1 cellular context compared by ENCODE assay signal in the genomic region with DNA sequence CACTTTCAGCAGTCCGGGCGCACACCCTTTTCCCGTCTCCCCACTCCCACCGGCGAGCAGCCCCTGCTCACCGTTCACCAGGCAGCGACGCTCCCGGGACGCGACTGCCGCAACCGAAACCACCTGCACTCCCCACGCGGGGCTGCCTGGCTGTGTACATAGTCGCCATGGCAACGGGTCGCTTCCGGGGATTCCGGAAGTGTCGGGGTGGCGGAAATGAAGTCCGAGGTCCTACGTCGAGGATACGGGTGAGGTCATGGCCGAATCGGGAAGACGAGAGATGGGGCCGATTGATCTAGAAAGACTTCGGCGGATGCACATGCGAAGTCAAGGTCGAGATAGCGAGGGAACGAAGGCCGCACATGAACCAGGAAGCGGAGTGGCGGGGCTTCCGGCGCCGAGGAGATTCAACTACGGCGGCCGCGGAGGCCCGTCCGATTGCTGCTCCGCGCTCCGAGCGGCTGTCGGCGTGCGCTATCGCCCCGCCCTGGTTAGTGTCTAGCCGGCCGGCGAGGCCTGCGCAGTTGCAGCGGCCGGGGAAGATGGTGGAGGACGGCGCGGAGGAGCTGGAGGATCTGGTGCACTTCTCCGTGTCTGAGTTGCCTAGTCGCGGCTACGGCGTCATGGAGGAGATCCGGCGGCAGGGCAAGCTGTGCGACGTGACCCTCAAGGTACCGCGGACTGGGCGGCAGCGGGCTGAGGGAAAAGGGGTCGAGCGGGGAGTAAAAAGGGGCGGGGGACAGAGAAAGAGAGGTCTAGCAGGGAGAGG.
TF ChIP-seq lines count a peak whose summit lies in the region.

A gene with protein sequence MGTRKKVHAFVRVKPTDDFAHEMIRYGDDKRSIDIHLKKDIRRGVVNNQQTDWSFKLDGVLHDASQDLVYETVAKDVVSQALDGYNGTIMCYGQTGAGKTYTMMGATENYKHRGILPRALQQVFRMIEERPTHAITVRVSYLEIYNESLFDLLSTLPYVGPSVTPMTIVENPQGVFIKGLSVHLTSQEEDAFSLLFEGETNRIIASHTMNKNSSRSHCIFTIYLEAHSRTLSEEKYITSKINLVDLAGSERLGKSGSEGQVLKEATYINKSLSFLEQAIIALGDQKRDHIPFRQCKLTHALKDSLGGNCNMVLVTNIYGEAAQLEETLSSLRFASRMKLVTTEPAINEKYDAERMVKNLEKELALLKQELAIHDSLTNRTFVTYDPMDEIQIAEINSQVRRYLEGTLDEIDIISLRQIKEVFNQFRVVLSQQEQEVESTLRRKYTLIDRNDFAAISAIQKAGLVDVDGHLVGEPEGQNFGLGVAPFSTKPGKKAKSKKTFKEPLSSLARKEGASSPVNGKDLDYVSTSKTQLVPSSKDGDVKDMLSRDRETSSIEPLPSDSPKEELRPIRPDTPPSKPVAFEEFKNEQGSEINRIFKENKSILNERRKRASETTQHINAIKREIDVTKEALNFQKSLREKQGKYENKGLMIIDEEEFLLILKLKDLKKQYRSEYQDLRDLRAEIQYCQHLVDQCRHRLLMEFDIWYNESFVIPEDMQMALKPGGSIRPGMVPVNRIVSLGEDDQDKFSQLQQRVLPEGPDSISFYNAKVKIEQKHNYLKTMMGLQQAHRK (minus strand): TSS at position 376 of the 769 bp plus-strand sequence. CDS start 5,425 bp downstream, outside the sequence.
A gene (plus strand): TSS at position 521 of the 769 bp plus-strand sequence. CDS start 22 bp downstream, at position 543.

TF ChIP-seq in HepG2, 621 proteins besides CTCF, POLR2A, EP300 and RAD21 (continued from another document and continues in another):
- TF ChIP-seq, protein P1, sequence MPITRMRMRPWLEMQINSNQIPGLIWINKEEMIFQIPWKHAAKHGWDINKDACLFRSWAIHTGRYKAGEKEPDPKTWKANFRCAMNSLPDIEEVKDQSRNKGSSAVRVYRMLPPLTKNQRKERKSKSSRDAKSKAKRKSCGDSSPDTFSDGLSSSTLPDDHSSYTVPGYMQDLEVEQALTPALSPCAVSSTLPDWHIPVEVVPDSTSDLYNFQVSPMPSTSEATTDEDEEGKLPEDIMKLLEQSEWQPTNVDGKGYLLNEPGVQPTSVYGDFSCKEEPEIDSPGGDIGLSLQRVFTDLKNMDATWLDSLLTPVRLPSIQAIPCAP (CRISPR knock-in tag; IDR thresholded peaks at IDR 0.05; ENCODE audit: low read depth) = 0 out of 2 replicates have a peak, but pooled peaks have one; percentile 67
- TF ChIP-seq, protein P2, sequence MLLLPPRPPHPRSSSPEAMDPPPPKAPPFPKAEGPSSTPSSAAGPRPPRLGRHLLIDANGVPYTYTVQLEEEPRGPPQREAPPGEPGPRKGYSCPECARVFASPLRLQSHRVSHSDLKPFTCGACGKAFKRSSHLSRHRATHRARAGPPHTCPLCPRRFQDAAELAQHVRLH (CRISPR knock-in tag; IDR thresholded peaks at IDR 0.05; ENCODE audit: borderline replicate concordance, low read depth) = peak; percentile 76
- TF ChIP-seq, protein P3, sequence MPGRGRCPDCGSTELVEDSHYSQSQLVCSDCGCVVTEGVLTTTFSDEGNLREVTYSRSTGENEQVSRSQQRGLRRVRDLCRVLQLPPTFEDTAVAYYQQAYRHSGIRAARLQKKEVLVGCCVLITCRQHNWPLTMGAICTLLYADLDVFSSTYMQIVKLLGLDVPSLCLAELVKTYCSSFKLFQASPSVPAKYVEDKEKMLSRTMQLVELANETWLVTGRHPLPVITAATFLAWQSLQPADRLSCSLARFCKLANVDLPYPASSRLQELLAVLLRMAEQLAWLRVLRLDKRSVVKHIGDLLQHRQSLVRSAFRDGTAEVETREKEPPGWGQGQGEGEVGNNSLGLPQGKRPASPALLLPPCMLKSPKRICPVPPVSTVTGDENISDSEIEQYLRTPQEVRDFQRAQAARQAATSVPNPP (CRISPR knock-in tag; IDR thresholded peaks at IDR 0.05) = peak; percentile 95; the same call in 1 of the 2 replicates
- TF ChIP-seq CBFB (CRISPR knock-in tag; IDR thresholded peaks at IDR 0.05) = peak; percentile 69; the same call in 1 of the 2 replicates
- peak; percentile 86 for TF ChIP-seq CREM (IDR thresholded peaks at IDR 0.05)
- TF ChIP-seq CREM (CRISPR knock-in tag; IDR thresholded peaks at IDR 0.05) = no peak
- TF ChIP-seq NCOR1 (IDR thresholded peaks at IDR 0.05; ENCODE audit: borderline replicate concordance, low read length) = peak; percentile 79; the same call in 1 of the 2 replicates
- peak; percentile 59 for TF ChIP-seq SRSF1 (optimal IDR thresholded peaks at IDR 0.05; ENCODE audit: low read depth, low read length)
- TF ChIP-seq POLR2AphosphoS5 (IDR thresholded peaks at IDR 0.05; ENCODE audit: low read depth, low read length) = peak; percentile 63
- no peak; the same call in 1 of the 2 replicates for TF ChIP-seq ZMAT3 (CRISPR knock-in tag; conservative IDR thresholded peaks at IDR 0.05)
- TF ChIP-seq RBM39 (IDR thresholded peaks at IDR 0.05; ENCODE audit: low read depth, low read length, poor library complexity, severe bottlenecking) = no peak
- TF ChIP-seq DMAP1 (CRISPR knock-in tag; IDR thresholded peaks at IDR 0.05) = peak; percentile 86
- peak; percentile 73; the same call in 1 of the 2 replicates for TF ChIP-seq ZNF441 (CRISPR knock-in tag; IDR thresholded peaks at IDR 0.05; ENCODE audit: borderline replicate concordance)
- TF ChIP-seq ZNF564 (CRISPR knock-in tag; IDR thresholded peaks at IDR 0.05) = peak; percentile 88; the same call in 1 of the 2 replicates
- peak; percentile 97 for TF ChIP-seq RFX1 (IDR thresholded peaks at IDR 0.05)
- no peak for TF ChIP-seq ZFP41 (CRISPR knock-in tag; IDR thresholded peaks at IDR 0.05; ENCODE audit: borderline replicate concordance)
- peak; percentile 93 for TF ChIP-seq ERF (CRISPR knock-in tag; IDR thresholded peaks at IDR 0.05)
- peak; percentile 93; the same call in 1 of the 2 replicates for TF ChIP-seq ZNF572 (CRISPR knock-in tag; IDR thresholded peaks at IDR 0.05)
- peak; percentile 93 for TF ChIP-seq ZZZ3 (CRISPR knock-in tag; IDR thresholded peaks at IDR 0.05; ENCODE audit: borderline replicate concordance)
- TF ChIP-seq ZNF891 (CRISPR knock-in tag; IDR thresholded peaks at IDR 0.05) = peak; percentile 19; the same call in 1 of the 2 replicates
- peak; percentile 98 for TF ChIP-seq ASH2L (IDR thresholded peaks at IDR 0.05; ENCODE audit: insufficient read length, low read depth, low read length)
- TF ChIP-seq, protein P4, sequence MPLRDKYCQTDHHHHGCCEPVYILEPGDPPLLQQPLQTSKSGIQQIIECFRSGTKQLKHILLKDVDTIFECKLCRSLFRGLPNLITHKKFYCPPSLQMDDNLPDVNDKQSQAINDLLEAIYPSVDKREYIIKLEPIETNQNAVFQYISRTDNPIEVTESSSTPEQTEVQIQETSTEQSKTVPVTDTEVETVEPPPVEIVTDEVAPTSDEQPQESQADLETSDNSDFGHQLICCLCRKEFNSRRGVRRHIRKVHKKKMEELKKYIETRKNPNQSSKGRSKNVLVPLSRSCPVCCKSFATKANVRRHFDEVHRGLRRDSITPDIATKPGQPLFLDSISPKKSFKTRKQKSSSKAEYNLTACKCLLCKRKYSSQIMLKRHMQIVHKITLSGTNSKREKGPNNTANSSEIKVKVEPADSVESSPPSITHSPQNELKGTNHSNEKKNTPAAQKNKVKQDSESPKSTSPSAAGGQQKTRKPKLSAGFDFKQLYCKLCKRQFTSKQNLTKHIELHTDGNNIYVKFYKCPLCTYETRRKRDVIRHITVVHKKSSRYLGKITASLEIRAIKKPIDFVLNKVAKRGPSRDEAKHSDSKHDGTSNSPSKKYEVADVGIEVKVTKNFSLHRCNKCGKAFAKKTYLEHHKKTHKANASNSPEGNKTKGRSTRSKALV (CRISPR knock-in tag; IDR thresholded peaks at IDR 0.05) = no peak
- TF ChIP-seq, protein P5, sequence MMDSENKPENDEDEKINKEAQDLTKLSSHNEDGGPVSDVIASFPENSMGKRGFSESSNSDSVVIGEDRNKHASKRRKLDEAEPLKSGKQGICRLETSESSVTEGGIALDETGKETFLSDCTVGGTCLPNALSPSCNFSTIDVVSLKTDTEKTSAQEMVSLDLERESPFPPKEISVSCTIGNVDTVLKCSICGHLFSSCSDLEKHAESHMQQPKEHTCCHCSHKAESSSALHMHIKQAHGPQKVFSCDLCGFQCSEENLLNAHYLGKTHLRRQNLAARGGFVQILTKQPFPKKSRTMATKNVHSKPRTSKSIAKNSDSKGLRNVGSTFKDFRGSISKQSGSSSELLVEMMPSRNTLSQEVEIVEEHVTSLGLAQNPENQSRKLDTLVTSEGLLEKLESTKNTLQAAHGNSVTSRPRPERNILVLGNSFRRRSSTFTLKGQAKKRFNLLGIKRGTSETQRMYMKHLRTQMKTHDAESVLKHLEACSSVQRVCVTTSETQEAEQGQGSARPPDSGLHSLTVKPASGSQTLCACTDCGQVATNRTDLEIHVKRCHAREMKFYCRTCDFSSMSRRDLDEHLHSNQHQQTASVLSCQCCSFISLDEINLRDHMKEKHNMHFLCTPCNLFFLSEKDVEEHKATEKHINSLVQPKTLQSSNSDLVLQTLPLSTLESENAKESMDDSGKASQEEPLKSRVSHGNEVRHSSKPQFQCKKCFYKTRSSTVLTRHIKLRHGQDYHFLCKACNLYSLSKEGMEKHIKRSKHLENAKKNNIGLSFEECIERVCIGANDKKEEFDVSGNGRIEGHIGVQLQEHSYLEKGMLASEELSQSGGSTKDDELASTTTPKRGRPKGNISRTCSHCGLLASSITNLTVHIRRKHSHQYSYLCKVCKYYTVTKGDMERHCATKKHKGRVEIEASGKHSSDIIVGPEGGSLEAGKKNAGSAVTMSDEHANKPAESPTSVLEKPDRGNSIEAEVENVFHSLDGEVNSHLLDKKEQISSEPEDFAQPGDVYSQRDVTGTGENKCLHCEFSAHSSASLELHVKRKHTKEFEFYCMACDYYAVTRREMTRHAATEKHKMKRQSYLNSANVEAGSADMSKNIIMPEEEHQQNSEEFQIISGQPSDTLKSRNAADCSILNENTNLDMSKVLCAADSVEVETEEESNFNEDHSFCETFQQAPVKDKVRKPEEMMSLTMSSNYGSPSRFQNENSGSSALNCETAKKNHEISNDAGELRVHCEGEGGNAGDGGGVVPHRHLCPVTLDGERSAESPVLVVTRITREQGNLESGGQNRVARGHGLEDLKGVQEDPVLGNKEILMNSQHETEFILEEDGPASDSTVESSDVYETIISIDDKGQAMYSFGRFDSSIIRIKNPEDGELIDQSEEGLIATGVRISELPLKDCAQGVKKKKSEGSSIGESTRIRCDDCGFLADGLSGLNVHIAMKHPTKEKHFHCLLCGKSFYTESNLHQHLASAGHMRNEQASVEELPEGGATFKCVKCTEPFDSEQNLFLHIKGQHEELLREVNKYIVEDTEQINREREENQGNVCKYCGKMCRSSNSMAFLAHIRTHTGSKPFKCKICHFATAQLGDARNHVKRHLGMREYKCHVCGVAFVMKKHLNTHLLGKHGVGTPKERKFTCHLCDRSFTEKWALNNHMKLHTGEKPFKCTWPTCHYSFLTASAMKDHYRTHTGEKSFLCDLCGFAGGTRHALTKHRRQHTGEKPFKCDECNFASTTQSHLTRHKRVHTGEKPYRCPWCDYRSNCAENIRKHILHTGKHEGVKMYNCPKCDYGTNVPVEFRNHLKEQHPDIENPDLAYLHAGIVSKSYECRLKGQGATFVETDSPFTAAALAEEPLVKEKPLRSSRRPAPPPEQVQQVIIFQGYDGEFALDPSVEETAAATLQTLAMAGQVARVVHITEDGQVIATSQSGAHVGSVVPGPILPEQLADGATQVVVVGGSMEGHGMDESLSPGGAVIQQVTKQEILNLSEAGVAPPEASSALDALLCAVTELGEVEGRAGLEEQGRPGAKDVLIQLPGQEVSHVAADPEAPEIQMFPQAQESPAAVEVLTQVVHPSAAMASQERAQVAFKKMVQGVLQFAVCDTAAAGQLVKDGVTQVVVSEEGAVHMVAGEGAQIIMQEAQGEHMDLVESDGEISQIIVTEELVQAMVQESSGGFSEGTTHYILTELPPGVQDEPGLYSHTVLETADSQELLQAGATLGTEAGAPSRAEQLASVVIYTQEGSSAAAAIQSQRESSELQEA (CRISPR knock-in tag; IDR thresholded peaks at IDR 0.05; ENCODE audit: not compliant biosample characterization) = peak; percentile 74
- peak; percentile 83; the same call in 1 of the 2 replicates for TF ChIP-seq ARID2 (CRISPR knock-in tag; IDR thresholded peaks at IDR 0.05; ENCODE audit: borderline replicate concordance)
- peak; percentile 47; the same call in 1 of the 2 replicates for TF ChIP-seq ZNF232 (CRISPR knock-in tag; IDR thresholded peaks at IDR 0.05; ENCODE audit: borderline replicate concordance)
- TF ChIP-seq, protein P6, sequence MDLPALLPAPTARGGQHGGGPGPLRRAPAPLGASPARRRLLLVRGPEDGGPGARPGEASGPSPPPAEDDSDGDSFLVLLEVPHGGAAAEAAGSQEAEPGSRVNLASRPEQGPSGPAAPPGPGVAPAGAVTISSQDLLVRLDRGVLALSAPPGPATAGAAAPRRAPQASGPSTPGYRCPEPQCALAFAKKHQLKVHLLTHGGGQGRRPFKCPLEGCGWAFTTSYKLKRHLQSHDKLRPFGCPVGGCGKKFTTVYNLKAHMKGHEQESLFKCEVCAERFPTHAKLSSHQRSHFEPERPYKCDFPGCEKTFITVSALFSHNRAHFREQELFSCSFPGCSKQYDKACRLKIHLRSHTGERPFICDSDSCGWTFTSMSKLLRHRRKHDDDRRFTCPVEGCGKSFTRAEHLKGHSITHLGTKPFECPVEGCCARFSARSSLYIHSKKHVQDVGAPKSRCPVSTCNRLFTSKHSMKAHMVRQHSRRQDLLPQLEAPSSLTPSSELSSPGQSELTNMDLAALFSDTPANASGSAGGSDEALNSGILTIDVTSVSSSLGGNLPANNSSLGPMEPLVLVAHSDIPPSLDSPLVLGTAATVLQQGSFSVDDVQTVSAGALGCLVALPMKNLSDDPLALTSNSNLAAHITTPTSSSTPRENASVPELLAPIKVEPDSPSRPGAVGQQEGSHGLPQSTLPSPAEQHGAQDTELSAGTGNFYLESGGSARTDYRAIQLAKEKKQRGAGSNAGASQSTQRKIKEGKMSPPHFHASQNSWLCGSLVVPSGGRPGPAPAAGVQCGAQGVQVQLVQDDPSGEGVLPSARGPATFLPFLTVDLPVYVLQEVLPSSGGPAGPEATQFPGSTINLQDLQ (CRISPR knock-in tag; IDR thresholded peaks at IDR 0.05) = 0 out of 2 replicates have a peak, but pooled peaks have one; percentile 31
- TF ChIP-seq NCOA5 (CRISPR knock-in tag; IDR thresholded peaks at IDR 0.05) = no peak
- TF ChIP-seq MAF1 (CRISPR knock-in tag; IDR thresholded peaks at IDR 0.05; ENCODE audit: borderline replicate concordance) = 0 out of 2 replicates have a peak, but pooled peaks have one; percentile 71
- TF ChIP-seq ZSCAN31 (CRISPR knock-in tag; IDR thresholded peaks at IDR 0.05; ENCODE audit: low read depth) = peak; percentile 85
- TF ChIP-seq KLF16 (CRISPR knock-in tag; IDR thresholded peaks at IDR 0.05) = peak in 1 of 2 experiments; percentile 87; a peak in 2 of 4 replicates
- TF ChIP-seq, protein P7, sequence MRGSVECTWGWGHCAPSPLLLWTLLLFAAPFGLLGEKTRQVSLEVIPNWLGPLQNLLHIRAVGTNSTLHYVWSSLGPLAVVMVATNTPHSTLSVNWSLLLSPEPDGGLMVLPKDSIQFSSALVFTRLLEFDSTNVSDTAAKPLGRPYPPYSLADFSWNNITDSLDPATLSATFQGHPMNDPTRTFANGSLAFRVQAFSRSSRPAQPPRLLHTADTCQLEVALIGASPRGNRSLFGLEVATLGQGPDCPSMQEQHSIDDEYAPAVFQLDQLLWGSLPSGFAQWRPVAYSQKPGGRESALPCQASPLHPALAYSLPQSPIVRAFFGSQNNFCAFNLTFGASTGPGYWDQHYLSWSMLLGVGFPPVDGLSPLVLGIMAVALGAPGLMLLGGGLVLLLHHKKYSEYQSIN (CRISPR knock-in tag; IDR thresholded peaks at IDR 0.05; ENCODE audit: borderline replicate concordance) = no peak
- no peak for TF ChIP-seq WIZ (CRISPR knock-in tag; IDR thresholded peaks at IDR 0.05)
- peak; percentile 98 for TF ChIP-seq ELF1 (CRISPR knock-in tag; IDR thresholded peaks at IDR 0.05)
- peak; percentile 92; the same call in 1 of the 2 replicates for TF ChIP-seq ZNF589 (CRISPR knock-in tag; conservative IDR thresholded peaks at IDR 0.05)
- peak; percentile 82 for TF ChIP-seq ZNF430 (CRISPR knock-in tag; IDR thresholded peaks at IDR 0.05)
- peak; percentile 81 for TF ChIP-seq TGIF2 (CRISPR knock-in tag; IDR thresholded peaks at IDR 0.05)
